Comparison of ENCODE assay signal across 18 cellular contexts in genomic region chr5:52895070-52895469, GRCh38.
DNase-seq lines count a peak whose midpoint lies in the region; ATAC-seq and TF ChIP-seq lines count a peak whose summit lies in the region.
"Had no signal": no experiment of that assay in that cellular context is flagged by ENCODE, and none has a peak within 500 bp of the region (broad histone marks: within the 10 kb centered on the region; RNA-seq: fewer than 3 reads in every experiment).

No MANE protein-coding gene starts in this region.

- no peaks in the 10 kb centered on the region for H3K4me1 ChIP-seq in GM23338 (ENCODE audit: insufficient read depth)
- peaks cover 25% of the 10 kb centered on the region for H3K4me1 ChIP-seq in hepatocyte (ENCODE audit: insufficient read depth)
- peaks cover 15 to 29% of the 10 kb centered on the region in 2 donors for H3K4me1 ChIP-seq in gastrocnemius medialis

- no peak overlapping the region for H3K9ac ChIP-seq in SK-N-MC (ENCODE audit: insufficient read length)

- intact Hi-C loops in gastrocnemius medialis (cut with DNase I; ENCODE audit: low total_unique reads) (no loop called here), posterior cingulate gyrus (cut with DNase I) (no loop called here)

- no peaks in the 10 kb centered on the region for H3K9me2 ChIP-seq in GM23338 (ENCODE audit: insufficient read depth)
- no peaks in the 10 kb centered on the region for H3K9me2 ChIP-seq in hepatocyte (replicated peaks; ENCODE audit: insufficient read depth)

- H3K9me3 ChIP-seq in SK-N-MC (ENCODE audit: low read depth, low read length) (no peaks in the 10 kb centered on the region), hepatocyte (ENCODE audit: low read depth) (no peaks in the 10 kb centered on the region), gastrocnemius medialis (no peaks in the 10 kb centered on the region)

- H3F3A ChIP-seq in GM23338 (replicated peaks; ENCODE audit: low read depth), result no peaks in the 10 kb centered on the region

- H3K27me3 ChIP-seq in GM23338 (ENCODE audit: insufficient read depth) (no peaks in the 10 kb centered on the region), hepatocyte (no peaks in the 10 kb centered on the region), gastrocnemius medialis (no peaks in the 10 kb centered on the region)

- peak overlapping the region; percentile 38; the same call in 1 of the 2 replicates for H3K27ac Mint-ChIP-seq in GM23338
- H3K27ac Mint-ChIP-seq: activated B cell treated with CpG ODN at 0.5 μM for 24 hours; activated CD8-positive, alpha-beta memory T cell treated with anti-CD3 and anti-CD28 coated beads, Interleukin-2, amount 10 ng/mL, durations not matched to agents 7 days and 5 days; effector memory CD8-positive, alpha-beta T cell; naive B cell had no signal

- H3K27ac ChIP-seq in GM23338 (ENCODE audit: low read depth), result no peak overlapping the region
- H3K27ac ChIP-seq in SK-N-MC, result peak overlapping the region; percentile 61; the same call in 1 of the 2 replicates
- peak overlapping the region; percentile 31 for H3K27ac ChIP-seq in hepatocyte
- peak overlapping the region; percentile 3 to 33 (median 9) for H3K27ac ChIP-seq in gastrocnemius medialis

- H2AFZ ChIP-seq in GM23338, result no peak overlapping the region
- no peak overlapping the region for H2AFZ ChIP-seq in hepatocyte

- DNase-seq in GM23338 (ENCODE audit: low spot score), result no peak
- no peak for DNase-seq in SK-N-MC (ENCODE audit: low read depth, low spot score)
- DNase-seq in hepatocyte (ENCODE audit: low spot score), result no peak
- no peak for DNase-seq in gastrocnemius medialis
- no peak for DNase-seq in posterior cingulate gyrus
- DNase-seq in glomerular visceral epithelial cell (ENCODE audit: extremely low spot score), result no peak
- no peak for DNase-seq in pons (ENCODE audit: low spot score)
- DNase-seq: activated B cell treated with CpG ODN at 0.5 μM for 24 hours; activated CD8-positive, alpha-beta memory T cell treated with anti-CD3 and anti-CD28 coated beads, Interleukin-2, amount 10 ng/mL, durations not matched to agents 7 days and 5 days; activated naive CD4-positive, alpha-beta T cell treated with Interleukin-2 at 50 U/mL for 16 hours; AML-193; effector memory CD8-positive, alpha-beta T cell; foreskin melanocyte; KG1; naive B cell; stimulated activated CD8-positive, alpha-beta memory T cell treated with anti-CD3 and anti-CD28 coated beads, Interleukin-4, amount 100 ng/mL, for 48 hours; T-helper 1 cell had no signal

- H4K20me1 ChIP-seq in GM23338 (replicated peaks; ENCODE audit: insufficient read depth), result no peaks in the 10 kb centered on the region
- no peaks in the 10 kb centered on the region for H4K20me1 ChIP-seq in hepatocyte (ENCODE audit: insufficient read depth, poor library complexity, severe bottlenecking)

- H3K4me3 Mint-ChIP-seq in GM23338, result no peak overlapping the region
- H3K4me3 Mint-ChIP-seq: activated B cell treated with CpG ODN at 0.5 μM for 24 hours; activated CD8-positive, alpha-beta memory T cell treated with anti-CD3 and anti-CD28 coated beads, Interleukin-2, amount 10 ng/mL, durations not matched to agents 7 days and 5 days; effector memory CD8-positive, alpha-beta T cell; naive B cell had no signal

- H3K4me1 Mint-ChIP-seq in GM23338, result 0 out of 3 replicates have a peak, but pooled peaks cover 2% of the 10 kb centered on the region
- H3K4me1 Mint-ChIP-seq: activated B cell treated with CpG ODN at 0.5 μM for 24 hours; activated CD8-positive, alpha-beta memory T cell treated with anti-CD3 and anti-CD28 coated beads, Interleukin-2, amount 10 ng/mL, durations not matched to agents 7 days and 5 days; naive B cell had no signal

- WGBS in hepatocyte (ENCODE audit: low lambda C conversion rate, missing lambda C conversion rate), result 27% methylated on average over 2 of the region's 2 CpGs

- H3K36me3 ChIP-seq in GM23338 (ENCODE audit: insufficient read depth) (no peaks in the 10 kb centered on the region), SK-N-MC (ENCODE audit: insufficient read depth, low read length) (no peaks in the 10 kb centered on the region), hepatocyte (replicated peaks; ENCODE audit: insufficient read depth, low read depth) (no peaks in the 10 kb centered on the region), gastrocnemius medialis (no peaks in the 10 kb centered on the region)

- no peak for TF ChIP-seq POLR2A in gastrocnemius medialis (IDR thresholded peaks at IDR 0.05)

- no peaks in the 10 kb centered on the region for H3K27me3 Mint-ChIP-seq in GM23338 (ENCODE audit: insufficient read depth, low read depth, poor library complexity)
- H3K27me3 Mint-ChIP-seq: activated CD8-positive, alpha-beta memory T cell treated with anti-CD3 and anti-CD28 coated beads, Interleukin-2, amount 10 ng/mL, durations not matched to agents 7 days and 5 days had no signal

- TF ChIP-seq CTCF in GM23338 (conservative IDR thresholded peaks at IDR 0.05; ENCODE audit: low read depth in 2 of 2), result no peak
- no peak for TF ChIP-seq CTCF in hepatocyte (IDR thresholded peaks at IDR 0.05; ENCODE audit: poor library complexity)
- no peak for TF ChIP-seq CTCF in gastrocnemius medialis (IDR thresholded peaks at IDR 0.05 in 4 of 5, conservative IDR thresholded peaks at IDR 0.05 in 1 of 5)

- in situ Hi-C loops in gastrocnemius medialis (cut with MboI; ENCODE audit: low sequenced_read_pairs in 4 of 4), result no loop called here

- no peaks in the 10 kb centered on the region for H3K36me3 Mint-ChIP-seq in GM23338 (ENCODE audit: low read depth)
- H3K36me3 Mint-ChIP-seq: naive B cell had no signal

- ATAC-seq in GM23338 (no peak), gastrocnemius medialis (peak in 1 of 2 donors; percentile 54), HG02610 (IDR thresholded peaks at IDR 0.05; ENCODE audit: unreplicated experiment) (no peak)
- ATAC-seq: activated CD8-positive, alpha-beta memory T cell treated with anti-CD3 and anti-CD28 coated beads, Interleukin-2, amount 10 ng/mL, durations not matched to agents 7 days and 5 days; effector memory CD8-positive, alpha-beta T cell had no signal

- no peaks in the 10 kb centered on the region for H3K9me3 Mint-ChIP-seq in GM23338
- H3K9me3 Mint-ChIP-seq: activated B cell treated with CpG ODN at 0.5 μM for 24 hours; effector memory CD8-positive, alpha-beta T cell had no signal

- H3K79me2 ChIP-seq in GM23338 (replicated peaks; ENCODE audit: insufficient read depth) (no peaks in the 10 kb centered on the region), hepatocyte (no peaks in the 10 kb centered on the region)

- no peak overlapping the region for H3K4me2 ChIP-seq in GM23338
- H3K4me2 ChIP-seq in hepatocyte, result no peak overlapping the region

- H3K4me3 ChIP-seq in GM23338 (no peak overlapping the region), SK-N-MC (no peak overlapping the region; the same call in 1 of the 2 replicates), hepatocyte (no peak overlapping the region), gastrocnemius medialis (no peak overlapping the region)

TF ChIP-seq in GM23338, 12 proteins besides CTCF, POLR2A, EP300 and RAD21 (continues in another document):
- TF ChIP-seq ETS1 (IDR thresholded peaks at IDR 0.05) (no peak), POLR2AphosphoS5 (IDR thresholded peaks at IDR 0.05; ENCODE audit: low read depth) (no peak), STAT1 (IDR thresholded peaks at IDR 0.05; ENCODE audit: unreplicated experiment) (no peak), NANOG (IDR thresholded peaks at IDR 0.05; ENCODE audit: borderline replicate concordance) (no peak), ZNF114 (CRISPR knock-in tag; IDR thresholded peaks at IDR 0.05) (no peak), JUNB (IDR thresholded peaks at IDR 0.05; ENCODE audit: unreplicated experiment) (no peak), REST (IDR thresholded peaks at IDR 0.05; ENCODE audit: unreplicated experiment) (no peak)
